Comparison of ENCODE assay signal across 8 cellular contexts in the genomic region with DNA sequence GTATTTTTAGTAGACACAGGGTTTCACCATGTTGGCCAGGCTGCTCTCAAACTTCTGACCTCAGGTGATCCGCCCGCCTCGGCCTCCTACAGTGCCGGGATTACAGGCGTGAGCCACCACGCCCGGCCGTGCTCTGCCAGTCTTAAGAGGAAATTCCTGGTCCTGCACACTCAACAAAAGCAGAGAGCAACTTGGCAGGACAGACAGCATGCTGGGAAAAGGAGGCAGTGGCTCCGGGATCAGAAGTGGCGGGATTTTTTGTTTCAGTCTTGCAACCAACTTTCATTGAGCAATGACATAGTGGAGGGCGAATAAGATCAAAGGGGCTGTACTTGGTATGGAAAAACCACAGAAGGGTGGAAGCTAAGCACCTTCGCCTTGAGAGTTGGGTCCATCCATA. TPM values are rescaled to one million over a fixed set of nuclear protein-coding genes. Genes with fewer than 3 reads are reported as not detected.
A peak's percentile ranks its signal among the peaks of the same experiment; 100 is the strongest.
DNase-seq lines count a peak whose midpoint lies in the region; ATAC-seq and TF ChIP-seq lines count a peak whose summit lies in the region.

No MANE protein-coding gene starts in this region.

- POLR2A ChIA-PET in CD4-positive, alpha-beta memory T cell (lab: Charles Lee; ENCODE audit: partially characterized antibody) = interaction anchor here (0.7 to 14.5 kb wide), 5 partner anchors 15 to 112 kb away, joined by 3 to 223 read pairs (median 4); partner anchors contain the start of genes POLR3B and TCP11L2

- ATAC-seq in GM21576 (IDR thresholded peaks at IDR 0.05; ENCODE audit: unreplicated experiment) = no peak

- intact Hi-C loops in CD4-positive, alpha-beta memory T cell (cut with micrococcal nuclease) = loop anchor here (10.0 kb wide), 2 partner anchors 709 to 849 kb away; partner anchors contain the start of genes CRY1 and TMEM263

- 27 to 32% methylated on average over 12 of the region's 12 CpGs for WGBS in esophagus, 2 donors

- H3K9me3 Mint-ChIP-seq in CD4-positive, alpha-beta memory T cell = peaks cover 0 to 2% (median 0%) of the 10 kb centered on the region in 8 donors

- peak overlapping the region in 7 of 8 donors; percentile 39 to 82 (median 55) for H3K4me3 Mint-ChIP-seq in CD4-positive, alpha-beta memory T cell

- DNase-seq in CD4-positive, alpha-beta memory T cell = no peak
- DNase-seq in MM.1S = no peak
- DNase-seq in osteoblast (ENCODE audit: insufficient read length, low spot score, missing footprints) = peak; percentile 95
- DNase-seq in NCI-H146 treated with DMSO at 0.1 percent for 48 hours (lab: John Stamatoyannopoulos, UW; ENCODE audit: unreplicated experiment) = no peak
- DNase-seq in NCI-H1105 treated with DMSO at 0.1 percent for 48 hours (lab: John Stamatoyannopoulos, UW) = no peak
- DNase-seq in effector CD4-positive, alpha-beta T cell = no peak

- H3K27ac Mint-ChIP-seq in CD4-positive, alpha-beta memory T cell = peak overlapping the region in 3 of 7 donors; percentile 17 to 68 (median 59)

- H3K27ac ChIP-seq in CD4-positive, alpha-beta memory T cell (ENCODE audit: low read depth, low read length) = no peak overlapping the region
- H3K27ac ChIP-seq in MM.1S (ENCODE audit: low read length) (no peak overlapping the region), esophagus (ENCODE audit: low read depth in 2 of 2, low read length in 1 of 2) (peak overlapping the region; percentile 94 to 100), osteoblast (ENCODE audit: low read depth, low read length) (peak overlapping the region; percentile 85)

- no peaks in the 10 kb centered on the region for H3K27me3 Mint-ChIP-seq in CD4-positive, alpha-beta memory T cell

- no peaks in the 10 kb centered on the region for H3K9me3 ChIP-seq in CD4-positive, alpha-beta memory T cell (ENCODE audit: control insufficient read depth in 1 of 2, low read length in 2 of 2)
- H3K9me3 ChIP-seq in MM.1S (replicated peaks; ENCODE audit: insufficient read depth, low read length) = no peaks in the 10 kb centered on the region
- no peaks in the 10 kb centered on the region for H3K9me3 ChIP-seq in esophagus (ENCODE audit: control insufficient read depth in 2 of 2, insufficient read depth in 1 of 2, low read depth in 1 of 2, low read length in 1 of 2)
- no peaks in the 10 kb centered on the region for H3K9me3 ChIP-seq in osteoblast (ENCODE audit: low read depth, low read length)

- no peak overlapping the region for H3K9ac ChIP-seq in MM.1S (ENCODE audit: low read length)

- H3K9me2 ChIP-seq in MM.1S (replicated peaks; ENCODE audit: insufficient read depth, low read length) = no peaks in the 10 kb centered on the region

- no peak for TF ChIP-seq CTCF in MM.1S (IDR thresholded peaks at IDR 0.05; ENCODE audit: low read length)
- TF ChIP-seq CTCF in osteoblast (IDR thresholded peaks at IDR 0.05; ENCODE audit: extremely low read depth, low read depth, low read length) = no peak

- no peak overlapping the region for H3K4me3 ChIP-seq in CD4-positive, alpha-beta memory T cell (ENCODE audit: low read length in 2 of 2)
- H3K4me3 ChIP-seq in MM.1S (ENCODE audit: low read length) (no peak overlapping the region), esophagus (ENCODE audit: low read depth in 1 of 2, low read length in 2 of 2) (peak overlapping the region in 1 of 2 donors; percentile 90), osteoblast (ENCODE audit: insufficient read depth, low read length) (peak overlapping the region; percentile 91)

- no peaks in the 10 kb centered on the region for H3K36me3 ChIP-seq in CD4-positive, alpha-beta memory T cell (ENCODE audit: insufficient read depth, low read length)
- H3K36me3 ChIP-seq in MM.1S (replicated peaks; ENCODE audit: insufficient read depth, low read length) (no peaks in the 10 kb centered on the region), esophagus (ENCODE audit: control insufficient read depth in 2 of 2, insufficient read depth in 2 of 2, low read length in 1 of 2) (peaks cover 0 to 3% of the 10 kb centered on the region in 2 donors), osteoblast (ENCODE audit: insufficient read depth, low read length) (peaks cover 38% of the 10 kb centered on the region)

- peaks cover 24% of the 10 kb centered on the region for H3F3A ChIP-seq in MM.1S (ENCODE audit: insufficient read depth, low read length)

- CTCF ChIA-PET in CD4-positive, alpha-beta memory T cell (lab: Charles Lee; ENCODE audit: partially characterized antibody) = interaction anchor here (1.3 kb wide), 1 partner anchor 37 kb away, joined by 6 read pairs; no protein-coding TSS in a partner anchor

- H3K4me2 ChIP-seq in MM.1S (ENCODE audit: low read depth, low read length) (peak overlapping the region; percentile 96), osteoblast (ENCODE audit: insufficient read depth, low read length) (peak overlapping the region; percentile 82)

- H4K20me1 ChIP-seq in MM.1S (ENCODE audit: insufficient read depth, low read length) (no peaks in the 10 kb centered on the region), osteoblast (ENCODE audit: insufficient read depth, low read length) (peaks cover 46% of the 10 kb centered on the region)

- peaks cover 7 to 15% of the 10 kb centered on the region in 2 donors for H3K36me3 Mint-ChIP-seq in CD4-positive, alpha-beta memory T cell

- peaks cover 34% of the 10 kb centered on the region for H3K4me1 ChIP-seq in CD4-positive, alpha-beta memory T cell (ENCODE audit: insufficient read depth, low read length)
- peaks cover 28% of the 10 kb centered on the region for H3K4me1 ChIP-seq in MM.1S (ENCODE audit: low read length)
- peaks cover 2 to 6% of the 10 kb centered on the region in 2 donors for H3K4me1 ChIP-seq in esophagus (ENCODE audit: control insufficient read depth in 2 of 2, insufficient read depth in 2 of 2, low read length in 1 of 2)
- peaks cover 31% of the 10 kb centered on the region for H3K4me1 ChIP-seq in osteoblast (ENCODE audit: insufficient read depth, low read length)

- H3K79me2 ChIP-seq in MM.1S (ENCODE audit: low read length) (peaks cover 32% of the 10 kb centered on the region), osteoblast (ENCODE audit: insufficient read depth, low read length) (peaks cover 52% of the 10 kb centered on the region)

- no peak overlapping the region for H2AFZ ChIP-seq in MM.1S (ENCODE audit: low read length)
- H2AFZ ChIP-seq in osteoblast (ENCODE audit: low read length) = no peak overlapping the region

- peaks cover 10 to 43% (median 30%) of the 10 kb centered on the region in 4 donors for H3K4me1 Mint-ChIP-seq in CD4-positive, alpha-beta memory T cell

- no peaks in the 10 kb centered on the region for H3K27me3 ChIP-seq in CD4-positive, alpha-beta memory T cell (ENCODE audit: insufficient read depth, low read length)
- H3K27me3 ChIP-seq in MM.1S (replicated peaks; ENCODE audit: insufficient read depth, low read length) = no peaks in the 10 kb centered on the region
- no peaks in the 10 kb centered on the region for H3K27me3 ChIP-seq in esophagus (ENCODE audit: control insufficient read depth in 1 of 2, insufficient read depth in 2 of 2, low read length in 2 of 2)
- H3K27me3 ChIP-seq in osteoblast (ENCODE audit: insufficient read depth, low read length) = no peaks in the 10 kb centered on the region

RNA-seq across cellular contexts. Expression of gene CKAP4, which starts 2.1 kb away (rescaled TPM):
- 10 to 100 TPM; 12.5 to 13.0 TPM for total RNA-seq in CD4-positive, alpha-beta memory T cell
- polyA plus RNA-seq in CD4-positive, alpha-beta memory T cell = 1 to 10 TPM; 5.1 to 8.3 TPM
- 10 to 100 TPM; 19.9 to 54.8 TPM for polyA plus RNA-seq in esophagus
- 184 TPM in 2 replicates for total RNA-seq in osteoblast

RNA-seq across cellular contexts. Expression of gene TCP11L2, which starts 56.8 kb away (rescaled TPM):
- 100 to 1,000 TPM; 185 to 186 TPM for total RNA-seq in CD4-positive, alpha-beta memory T cell
- 10 to 100 TPM; 21.7 to 35.0 TPM for polyA plus RNA-seq in CD4-positive, alpha-beta memory T cell
- 10 to 100 TPM; 10.6 to 19.4 TPM for polyA plus RNA-seq in esophagus
- total RNA-seq in osteoblast = 104 and 109 TPM in 2 replicates

Comparison
In these comparisons a context has a peak if more than half of its experiments do, and no peak if none do; other contexts are left out.
1. H3K27ac ChIP-seq: peak in esophagus (2 of 2) and osteoblast (single experiment); none in CD4-positive, alpha-beta memory T cell (single experiment) and MM.1S (single experiment).
2. RNA of gene CKAP4, which starts 2.1 kb away (total RNA-seq): 184 TPM in osteoblast; 12.5 to 13.0 TPM in CD4-positive, alpha-beta memory T cell; every median in the first group is over 10 times any median in the second.